In the genomic region with DNA sequence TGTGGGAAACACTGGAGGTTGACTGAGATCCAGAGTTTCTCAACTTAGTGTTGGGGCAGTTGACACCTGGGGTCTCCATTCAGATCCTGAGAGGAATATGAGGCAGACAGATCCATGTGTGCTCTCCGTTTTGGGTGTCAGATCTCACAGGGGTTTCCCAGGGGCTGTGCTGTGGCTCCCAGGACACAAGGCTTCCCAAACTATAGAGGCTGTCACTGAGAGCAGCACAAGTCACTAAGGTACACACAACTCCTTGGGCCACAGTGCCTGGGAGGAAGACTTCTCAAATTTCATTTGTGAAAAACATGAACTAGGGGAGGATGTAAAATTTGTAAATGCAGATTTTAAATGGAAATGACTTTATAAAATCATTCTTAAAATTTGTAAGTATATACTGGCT, we compare ENCODE assay signal across 24 cellular contexts.
DNase-seq lines count a peak whose midpoint lies in the region; ATAC-seq and TF ChIP-seq lines count a peak whose summit lies in the region.
"Had no signal": no experiment of that assay in that cellular context is flagged by ENCODE, and none has a peak within 500 bp of the region (broad histone marks: within the 10 kb centered on the region; RNA-seq: fewer than 3 reads in every experiment).

No MANE protein-coding gene starts in this region.

- DNase-seq in SK-N-SH: no peak
- DNase-seq in SKM-1 treated with dmso at 0.1 percent for 144 hours (lab: John Stamatoyannopoulos, UW; ENCODE audit: unreplicated experiment): no peak
- no peak for DNase-seq in LoVo (ENCODE audit: low spot score)
- DNase-seq in breast epithelium (ENCODE audit: low spot score in 2 of 2): no peak
- DNase-seq: ACHN, BE2C, Calu3, DND-41, HFFc6, MM.1S, NCI-H2029, NCI-H446 treated with DMSO at 0.1 percent for 48 hours, NCI-H526, PC-9, SJCRH30 had no signal

- H3K36me3 ChIP-seq in SK-N-SH (replicated peaks in 1 of 2; ENCODE audit: control insufficient read depth in 1 of 2, insufficient read depth in 2 of 2, low read length in 1 of 2): no peaks in the 10 kb centered on the region
- H3K36me3 ChIP-seq in gastroesophageal sphincter: no peaks in the 10 kb centered on the region
- no peaks in the 10 kb centered on the region for H3K36me3 ChIP-seq in rectal smooth muscle tissue (ENCODE audit: control insufficient read depth, insufficient read depth, low read length)
- no peaks in the 10 kb centered on the region for H3K36me3 ChIP-seq in breast epithelium
- H3K36me3 ChIP-seq: HAP-1, SJCRH30 had no signal

- peaks cover 12% of the 10 kb centered on the region for H3F3A ChIP-seq in SK-N-SH (replicated peaks; ENCODE audit: insufficient read depth)

- H3K4me2 ChIP-seq in SK-N-SH: no peak overlapping the region
- H3K4me2 ChIP-seq: PC-9 had no signal

- WGBS in SK-N-SH (ENCODE audit: low lambda C conversion rate): 38% methylated on average over 1 of the region's 1 CpG
- no CpG with 5 or more reads among the region's 1 CpG for WGBS in gastroesophageal sphincter (ENCODE audit: low coverage in 1 of 2), 2 donors

- peaks cover 0 to 15% of the 10 kb centered on the region in 2 experiments; a peak in 3 of 4 replicates for H3K4me1 ChIP-seq in SK-N-SH (ENCODE audit: control insufficient read depth in 1 of 2, insufficient read depth in 2 of 2, low read depth in 1 of 2, low read length in 1 of 2)
- peaks cover 3 to 68% (median 34%) of the 10 kb centered on the region in 3 donors for H3K4me1 ChIP-seq in gastroesophageal sphincter
- peaks cover 20% of the 10 kb centered on the region for H3K4me1 ChIP-seq in rectal smooth muscle tissue (ENCODE audit: control insufficient read depth, insufficient read depth, low read length)
- no peaks in the 10 kb centered on the region for H3K4me1 ChIP-seq in breast epithelium
- H3K4me1 ChIP-seq: HAP-1, SJCRH30 had no signal

- TF ChIP-seq CTCF in SK-N-SH (IDR thresholded peaks at IDR 0.05) (no peak), gastroesophageal sphincter (IDR thresholded peaks at IDR 0.05) (no peak), breast epithelium (IDR thresholded peaks at IDR 0.05) (no peak)

- H2AFZ ChIP-seq in SK-N-SH (ENCODE audit: low read depth): 0 out of 2 replicates have a peak overlapping the region, but pooled peaks have one; percentile 14
- H2AFZ ChIP-seq: PC-9 had no signal

- intact Hi-C loops in breast epithelium (cut with DNase I; ENCODE audit: low total_unique reads): no loop called here

- H4K20me1 ChIP-seq in SK-N-SH (ENCODE audit: insufficient read depth): no peaks in the 10 kb centered on the region

- H3K4me3 ChIP-seq in SK-N-SH (ENCODE audit: low read depth in 2 of 2, low read length in 1 of 2) (no peak overlapping the region), gastroesophageal sphincter (no peak overlapping the region), rectal smooth muscle tissue (ENCODE audit: low read length) (no peak overlapping the region), breast epithelium (no peak overlapping the region)
- H3K4me3 ChIP-seq: HAP-1, K562, PC-9, SJCRH30 had no signal

- H3K27ac ChIP-seq in SK-N-SH (ENCODE audit: low read depth in 2 of 2, low read length in 1 of 2): no peak overlapping the region; a peak in 1 of 4 replicates
- peak overlapping the region; percentile 76 to 89 (median 80) for H3K27ac ChIP-seq in gastroesophageal sphincter
- H3K27ac ChIP-seq in rectal smooth muscle tissue (ENCODE audit: low read depth, low read length): peak overlapping the region; percentile 27
- no peak overlapping the region for H3K27ac ChIP-seq in breast epithelium
- H3K27ac ChIP-seq: 22Rv1, PC-9, SJCRH30 had no signal

- H3K9ac ChIP-seq in SK-N-SH: no peak overlapping the region
- H3K9ac ChIP-seq in rectal smooth muscle tissue (ENCODE audit: low read length): no peak overlapping the region

- TF ChIP-seq RAD21 in SK-N-SH (IDR thresholded peaks at IDR 0.05; ENCODE audit: low read length): no peak

- no peak for ATAC-seq in SK-N-SH treated with all-trans-retinoic acid at 6 μM for 48 hours
- ATAC-seq in gastroesophageal sphincter: no peak
- no peak for ATAC-seq in GM19452 (IDR thresholded peaks at IDR 0.05; ENCODE audit: unreplicated experiment)
- ATAC-seq: HepG2, K562, Right ventricle myocardium inferior had no signal

- no peaks in the 10 kb centered on the region for H3K9me2 ChIP-seq in SK-N-SH

- no peaks in the 10 kb centered on the region for H3K79me2 ChIP-seq in SK-N-SH (ENCODE audit: insufficient read depth)

- no peak for TF ChIP-seq POLR2A in gastroesophageal sphincter (IDR thresholded peaks at IDR 0.05)
- no peak for TF ChIP-seq POLR2A in breast epithelium (IDR thresholded peaks at IDR 0.05)

- POLR2A ChIA-PET in SK-N-SH (lab: Yijun Ruan, JAX): no interaction called here

- CTCF ChIA-PET in SK-N-SH (lab: Yijun Ruan, JAX): interaction anchor here (1.4 kb wide), 1 partner anchor 10 kb away, joined by 5 read pairs; no protein-coding TSS in a partner anchor

- TF ChIP-seq EP300 in SK-N-SH (IDR thresholded peaks at IDR 0.05; ENCODE audit: borderline replicate concordance in 1 of 2, low read depth in 1 of 2, low read length in 1 of 2): no peak
- TF ChIP-seq EP300 in gastroesophageal sphincter (IDR thresholded peaks at IDR 0.05): no peak

- no peaks in the 10 kb centered on the region for H3K9me3 ChIP-seq in SK-N-SH
- H3K9me3 ChIP-seq in gastroesophageal sphincter: no peaks in the 10 kb centered on the region
- no peaks in the 10 kb centered on the region for H3K9me3 ChIP-seq in breast epithelium
- H3K9me3 ChIP-seq: BE2C, HAP-1, SJCRH30 had no signal

- no peaks in the 10 kb centered on the region for H3K27me3 ChIP-seq in SK-N-SH (ENCODE audit: insufficient read depth)
- no peaks in the 10 kb centered on the region for H3K27me3 ChIP-seq in gastroesophageal sphincter
- H3K27me3 ChIP-seq in rectal smooth muscle tissue (ENCODE audit: control insufficient read depth, insufficient read depth, low read length): no peaks in the 10 kb centered on the region
- H3K27me3 ChIP-seq in breast epithelium: no peaks in the 10 kb centered on the region
- H3K27me3 ChIP-seq: BE2C, SJCRH30 had no signal

TF ChIP-seq in SK-N-SH, 30 proteins besides CTCF, POLR2A, EP300 and RAD21:
- TF ChIP-seq MEF2A (IDR thresholded peaks at IDR 0.05; ENCODE audit: borderline replicate concordance, low read depth): no peak
- no peak for TF ChIP-seq CHD2 (IDR thresholded peaks at IDR 0.05; ENCODE audit: low read length, partially characterized antibody)
- no peak for TF ChIP-seq RFX5 (IDR thresholded peaks at IDR 0.05; ENCODE audit: low read length)
- no peak for TF ChIP-seq FOSL2 (IDR thresholded peaks at IDR 0.05; ENCODE audit: borderline replicate concordance, low read depth)
- TF ChIP-seq, protein P1, sequence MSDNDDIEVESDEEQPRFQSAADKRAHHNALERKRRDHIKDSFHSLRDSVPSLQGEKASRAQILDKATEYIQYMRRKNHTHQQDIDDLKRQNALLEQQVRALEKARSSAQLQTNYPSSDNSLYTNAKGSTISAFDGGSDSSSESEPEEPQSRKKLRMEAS (IDR thresholded peaks at IDR 0.05; ENCODE audit: low read depth): no peak
- no peak for TF ChIP-seq ELF1 (IDR thresholded peaks at IDR 0.05)
- TF ChIP-seq TAF1 (IDR thresholded peaks at IDR 0.05; ENCODE audit: borderline replicate concordance, low read depth, low read length): no peak
- TF ChIP-seq RCOR1 (IDR thresholded peaks at IDR 0.05; ENCODE audit: low read length): no peak
- no peak for TF ChIP-seq NFIC (IDR thresholded peaks at IDR 0.05; ENCODE audit: borderline replicate concordance)
- TF ChIP-seq, protein P2, sequence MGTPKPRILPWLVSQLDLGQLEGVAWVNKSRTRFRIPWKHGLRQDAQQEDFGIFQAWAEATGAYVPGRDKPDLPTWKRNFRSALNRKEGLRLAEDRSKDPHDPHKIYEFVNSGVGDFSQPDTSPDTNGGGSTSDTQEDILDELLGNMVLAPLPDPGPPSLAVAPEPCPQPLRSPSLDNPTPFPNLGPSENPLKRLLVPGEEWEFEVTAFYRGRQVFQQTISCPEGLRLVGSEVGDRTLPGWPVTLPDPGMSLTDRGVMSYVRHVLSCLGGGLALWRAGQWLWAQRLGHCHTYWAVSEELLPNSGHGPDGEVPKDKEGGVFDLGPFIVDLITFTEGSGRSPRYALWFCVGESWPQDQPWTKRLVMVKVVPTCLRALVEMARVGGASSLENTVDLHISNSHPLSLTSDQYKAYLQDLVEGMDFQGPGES (IDR thresholded peaks at IDR 0.05; ENCODE audit: low read depth, low read length): no peak
- TF ChIP-seq GABPA (IDR thresholded peaks at IDR 0.05; ENCODE audit: low read depth): no peak
TF ChIP-seq in SK-N-SH: peak in this region for 0.

TF ChIP-seq in SK-N-SH treated with all-trans-retinoic acid at 6 μM for 48 hours, 23 proteins besides CTCF, POLR2A, EP300 and RAD21 (continues in another document):
- TF ChIP-seq, protein P3, sequence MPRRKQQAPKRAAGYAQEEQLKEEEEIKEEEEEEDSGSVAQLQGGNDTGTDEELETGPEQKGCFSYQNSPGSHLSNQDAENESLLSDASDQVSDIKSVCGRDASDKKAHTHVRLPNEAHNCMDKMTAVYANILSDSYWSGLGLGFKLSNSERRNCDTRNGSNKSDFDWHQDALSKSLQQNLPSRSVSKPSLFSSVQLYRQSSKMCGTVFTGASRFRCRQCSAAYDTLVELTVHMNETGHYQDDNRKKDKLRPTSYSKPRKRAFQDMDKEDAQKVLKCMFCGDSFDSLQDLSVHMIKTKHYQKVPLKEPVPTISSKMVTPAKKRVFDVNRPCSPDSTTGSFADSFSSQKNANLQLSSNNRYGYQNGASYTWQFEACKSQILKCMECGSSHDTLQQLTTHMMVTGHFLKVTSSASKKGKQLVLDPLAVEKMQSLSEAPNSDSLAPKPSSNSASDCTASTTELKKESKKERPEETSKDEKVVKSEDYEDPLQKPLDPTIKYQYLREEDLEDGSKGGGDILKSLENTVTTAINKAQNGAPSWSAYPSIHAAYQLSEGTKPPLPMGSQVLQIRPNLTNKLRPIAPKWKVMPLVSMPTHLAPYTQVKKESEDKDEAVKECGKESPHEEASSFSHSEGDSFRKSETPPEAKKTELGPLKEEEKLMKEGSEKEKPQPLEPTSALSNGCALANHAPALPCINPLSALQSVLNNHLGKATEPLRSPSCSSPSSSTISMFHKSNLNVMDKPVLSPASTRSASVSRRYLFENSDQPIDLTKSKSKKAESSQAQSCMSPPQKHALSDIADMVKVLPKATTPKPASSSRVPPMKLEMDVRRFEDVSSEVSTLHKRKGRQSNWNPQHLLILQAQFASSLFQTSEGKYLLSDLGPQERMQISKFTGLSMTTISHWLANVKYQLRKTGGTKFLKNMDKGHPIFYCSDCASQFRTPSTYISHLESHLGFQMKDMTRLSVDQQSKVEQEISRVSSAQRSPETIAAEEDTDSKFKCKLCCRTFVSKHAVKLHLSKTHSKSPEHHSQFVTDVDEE (CRISPR knock-in tag; IDR thresholded peaks at IDR 0.05): no peak
- TF ChIP-seq ZNF70 (CRISPR knock-in tag; IDR thresholded peaks at IDR 0.05): no peak
- TF ChIP-seq ZNF8 (CRISPR knock-in tag; IDR thresholded peaks at IDR 0.05): no peak
- no peak for TF ChIP-seq ISL1 (CRISPR knock-in tag; IDR thresholded peaks at IDR 0.05)
- TF ChIP-seq ZNF565 (CRISPR knock-in tag; conservative IDR thresholded peaks at IDR 0.05; ENCODE audit: low read depth): no peak

Comparison
In these comparisons a context has a peak if more than half of its experiments do, and no peak if none do; other contexts are left out.
1. H3K27ac ChIP-seq: peak in gastroesophageal sphincter (4 of 4) and rectal smooth muscle tissue (single experiment); none in SK-N-SH (0 of 2) and breast epithelium (0 of 2).